In the genomic region with DNA sequence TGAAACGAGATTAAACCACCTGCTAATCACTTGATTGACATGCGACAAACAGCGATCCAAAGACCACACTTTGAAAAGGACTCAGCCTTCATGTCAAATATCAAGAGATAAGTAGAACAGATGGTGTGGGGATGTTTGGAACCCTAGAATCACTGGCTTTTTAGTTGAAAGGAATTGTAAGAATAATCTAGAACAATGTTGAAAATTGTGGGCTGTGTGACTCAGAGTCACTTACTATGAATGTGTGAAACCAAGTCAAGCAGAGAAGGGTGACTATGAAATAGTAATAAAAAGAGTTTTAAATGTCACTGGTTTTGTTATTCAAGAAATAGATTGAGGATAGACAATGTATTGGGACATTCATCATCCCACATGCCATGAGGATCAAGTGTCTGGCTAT, we compare ENCODE assay signal across 1 cellular context.
TF ChIP-seq lines count a peak whose summit lies in the region.

No MANE protein-coding gene starts in this region.

TF ChIP-seq in K562, 482 proteins besides CTCF, POLR2A, EP300 and RAD21:
- TF ChIP-seq ZNF57 (CRISPR knock-in tag; IDR thresholded peaks at IDR 0.05) (no peak), PKNOX1 (IDR thresholded peaks at IDR 0.05) (0 out of 2 replicates have a peak, but pooled peaks have one; percentile 15)
